ENCODE assay signal across 14 cellular contexts in genomic region chr1:200130552-200130951, GRCh38.
DNase-seq lines count a peak whose midpoint lies in the region; ATAC-seq and TF ChIP-seq lines count a peak whose summit lies in the region.
"Had no signal": no experiment of that assay in that cellular context is flagged by ENCODE, and none has a peak within 500 bp of the region (broad histone marks: within the 10 kb centered on the region; RNA-seq: fewer than 3 reads in every experiment).

No MANE protein-coding gene starts in this region.

- DNase-seq in DMS53 treated with DMSO at 0.1 percent for 48 hours (lab: John Stamatoyannopoulos, UW; ENCODE audit: unreplicated experiment) = peak; percentile 73
- DNase-seq in NCI-H2029 (lab: John Stamatoyannopoulos, UW) = peak; percentile 44
- peak; percentile 58 for DNase-seq in adipocyte (ENCODE audit: low read depth)
- peak in 1 of 3 donors; percentile 29 for DNase-seq in right lobe of liver
- DNase-seq in KG1 (lab: John Stamatoyannopoulos, UW) = no peak
- no peak for DNase-seq in mesendoderm
- DNase-seq: activated naive CD4-positive, alpha-beta T cell treated with anti-CD3 and anti-CD28 coated beads, Interleukin-2, amount 10 ng/mL, durations not matched to agents 7 days and 5 days; C1 segment of cervical spinal cord; head of caudate nucleus; left ventricle myocardium inferior; NCI-H187; right cardiac atrium had no signal

- H3K9me3 ChIP-seq in adipocyte (ENCODE audit: control insufficient read depth, low read length) = no peaks in the 10 kb centered on the region
- no peaks in the 10 kb centered on the region for H3K9me3 ChIP-seq in right lobe of liver
- H3K9me3 ChIP-seq: left ventricle myocardium inferior had no signal

- intact Hi-C loops in right lobe of liver (cut with DNase I) = no loop called here

- H3K79me2 ChIP-seq in mesendoderm (ENCODE audit: control insufficient read depth, insufficient read depth, low read length) = no peaks in the 10 kb centered on the region

- 29% methylated on average over 1 of the region's 1 CpG for WGBS in right lobe of liver (ENCODE audit: insufficient coverage, low coverage, low lambda C conversion rate, missing lambda C conversion rate)
- WGBS in mesendoderm (ENCODE audit: extremely low coverage, insufficient coverage, low lambda C conversion rate) = no CpG with 5 or more reads among the region's 1 CpG

- H2BK120ac ChIP-seq in mesendoderm (ENCODE audit: low read depth, low read length) = no peak overlapping the region

- H2AK5ac ChIP-seq in mesendoderm (ENCODE audit: low read length) = no peak overlapping the region

- H2BK5ac ChIP-seq in mesendoderm (ENCODE audit: low read length) = no peak overlapping the region

- H3K27ac ChIP-seq in right lobe of liver (peak overlapping the region in 2 of 3 donors; percentile 34 to 52), mesendoderm (ENCODE audit: low read depth, low read length) (no peak overlapping the region)
- H3K27ac ChIP-seq: left ventricle myocardium inferior had no signal

- no peaks in the 10 kb centered on the region for H3K79me1 ChIP-seq in mesendoderm (ENCODE audit: low read length)

- no peak overlapping the region for H3K56ac ChIP-seq in mesendoderm (ENCODE audit: low read length)

- H4K5ac ChIP-seq in mesendoderm (ENCODE audit: low read length) = no peak overlapping the region

- no peak overlapping the region for H3K9ac ChIP-seq in adipocyte (ENCODE audit: low read length)
- H3K9ac ChIP-seq in mesendoderm (ENCODE audit: low read length) = no peak overlapping the region

- no peak overlapping the region for H3K23ac ChIP-seq in mesendoderm (ENCODE audit: low read length)

- no peak overlapping the region for H3K4me2 ChIP-seq in mesendoderm (ENCODE audit: low read length)

- H3K36me3 ChIP-seq in adipocyte (ENCODE audit: control insufficient read depth, insufficient read depth, low read length, severe bottlenecking) = no peaks in the 10 kb centered on the region
- H3K36me3 ChIP-seq in right lobe of liver = peaks cover 0 to 6% (median 0%) of the 10 kb centered on the region in 4 donors
- no peaks in the 10 kb centered on the region for H3K36me3 ChIP-seq in mesendoderm (ENCODE audit: control insufficient read depth, insufficient read depth, low read length)
- H3K36me3 ChIP-seq: left ventricle myocardium inferior had no signal

- no peak overlapping the region for H3K18ac ChIP-seq in mesendoderm (ENCODE audit: low read length)

- peak; percentile 50 to 74 (median 62) for ATAC-seq in right lobe of liver
- ATAC-seq in HG02973 (IDR thresholded peaks at IDR 0.05; ENCODE audit: unreplicated experiment) = no peak
- no peak for ATAC-seq in GM18870 (IDR thresholded peaks at IDR 0.05; ENCODE audit: unreplicated experiment)
- ATAC-seq: right cardiac atrium had no signal

- H3K4me3 ChIP-seq in adipocyte (ENCODE audit: low read length) (no peak overlapping the region), right lobe of liver (no peak overlapping the region), mesendoderm (ENCODE audit: low read length) (no peak overlapping the region)
- H3K4me3 ChIP-seq: left ventricle myocardium inferior had no signal

- no peak for TF ChIP-seq CTCF in right lobe of liver (IDR thresholded peaks at IDR 0.05)

- H3K27me3 ChIP-seq in adipocyte (replicated peaks; ENCODE audit: control insufficient read depth, insufficient read depth, low read length) (peaks cover 4% of the 10 kb centered on the region), right lobe of liver (no peaks in the 10 kb centered on the region), mesendoderm (ENCODE audit: insufficient read depth, low read length, poor library complexity) (no peaks in the 10 kb centered on the region)

- H3K4me1 ChIP-seq in adipocyte (ENCODE audit: control insufficient read depth, insufficient read depth, low read length) (no peaks in the 10 kb centered on the region), right lobe of liver (peaks cover 0 to 63% (median 21%) of the 10 kb centered on the region in 4 donors), mesendoderm (ENCODE audit: control insufficient read depth, low read depth, low read length) (peaks cover 4% of the 10 kb centered on the region)
- H3K4me1 ChIP-seq: left ventricle myocardium inferior had no signal

- no peak overlapping the region for H3K4ac ChIP-seq in mesendoderm (ENCODE audit: low read depth, low read length)

- no peak overlapping the region for H4K8ac ChIP-seq in mesendoderm (ENCODE audit: low read depth, low read length)

- no peak overlapping the region for H2BK15ac ChIP-seq in mesendoderm (replicated peaks; ENCODE audit: low read depth)

- TF ChIP-seq POLR2A in right lobe of liver (IDR thresholded peaks at IDR 0.05) = no peak

Comparison
In these comparisons a context has a peak if more than half of its experiments do, and no peak if none do; other contexts are left out.
1. DNase-seq: peak in DMS53 treated with DMSO at 0.1 percent for 48 hours (single experiment), NCI-H2029 (single experiment) and adipocyte (single experiment); none in KG1 (single experiment) and mesendoderm (single experiment).
2. ATAC-seq: peak in right lobe of liver (4 of 4); none in HG02973 (single experiment) and GM18870 (single experiment).